ENCODE assay signal across 30 cellular contexts in genomic region chr2:15845737-15846405, GRCh38.
"Had no signal": no experiment of that assay in that cellular context is flagged by ENCODE, and none has a peak within 500 bp of the region (broad histone marks: within the 10 kb centered on the region; RNA-seq: fewer than 3 reads in every experiment).

No MANE protein-coding gene starts in this region.

- H3K9me3 ChIP-seq: gastrocnemius medialis had no signal

- H3K4me3 ChIP-seq: body of pancreas, esophagus muscularis mucosa, gastrocnemius medialis had no signal

- H3K27ac Mint-ChIP-seq: activated B cell treated with CpG ODN at 0.5 μM for 24 hours; activated CD8-positive, alpha-beta T cell treated with anti-CD3 and anti-CD28 coated beads for 36 hours; activated naive CD8-positive, alpha-beta T cell; activated T-helper 17 cell treated with anti-CD3 and anti-CD28 coated beads, Interleukin-2, amount 50 U/mL, for 72 hours; effector memory CD8-positive, alpha-beta T cell; T-helper 17 cell; T-helper 2 cell treated with Interferon-gamma antibody and Interleukin-4, amounts not matched to agents 5 μg/mL and 100 μg/mL, for 36 hours had no signal

- H3K4me1 ChIP-seq: body of pancreas, esophagus muscularis mucosa, foreskin keratinocyte, gastrocnemius medialis had no signal

- H3K27ac ChIP-seq: body of pancreas, esophagus muscularis mucosa, foreskin keratinocyte, gastrocnemius medialis, WERI-Rb-1 had no signal

- FAIRE-seq: colon had no signal

- H3K27me3 ChIP-seq: body of pancreas, esophagus muscularis mucosa, foreskin keratinocyte, gastrocnemius medialis had no signal

- H3K27me3 Mint-ChIP-seq: activated B cell treated with CpG ODN at 0.5 μM for 24 hours; activated CD8-positive, alpha-beta T cell treated with anti-CD3 and anti-CD28 coated beads for 36 hours; activated naive CD8-positive, alpha-beta T cell; activated T-helper 17 cell treated with anti-CD3 and anti-CD28 coated beads, Interleukin-2, amount 50 U/mL, for 72 hours had no signal

- ATAC-seq: activated CD4-positive, CD25-positive, alpha-beta regulatory T cell treated with anti-CD3 and anti-CD28 coated beads, Interleukin-2, amount 50 U/mL, for 24 hours; activated CD8-positive, alpha-beta T cell treated with anti-CD3 and anti-CD28 coated beads for 36 hours; activated T-cell treated with anti-CD3 and anti-CD28 coated beads, Interleukin-2, amount 50 U/mL, for 4 hours; activated T-helper 17 cell treated with anti-CD3 and anti-CD28 coated beads, Interleukin-2, amount 50 U/mL, for 72 hours; body of pancreas; effector memory CD8-positive, alpha-beta T cell; foreskin keratinocyte; gastrocnemius medialis; T-helper 17 cell had no signal

- DNase-seq: activated B cell treated with CpG ODN at 0.5 μM for 24 hours; activated CD4-positive, alpha-beta T cell treated with anti-CD3 and anti-CD28 coated beads for 48 hours; activated CD4-positive, alpha-beta T cell treated with anti-CD3 and anti-CD28 coated beads, Interleukin-2, amount 50 U/mL, for 1 hour; activated CD4-positive, alpha-beta T cell treated with anti-CD3 and anti-CD28 coated beads, Interleukin-2, amount 50 U/mL, for 48 hours; activated CD8-positive, alpha-beta memory T cell treated with anti-CD3 and anti-CD28 coated beads for 24 hours; activated CD8-positive, alpha-beta T cell treated with anti-CD3 and anti-CD28 coated beads for 36 hours; activated effector memory CD4-positive, alpha-beta T cell treated with Interleukin-2 at 50 U/mL for 16 hours; activated gamma-delta T cell treated with Interleukin-2 at 50 U/mL for 16 hours; activated naive CD4-positive, alpha-beta T cell treated with anti-CD3 and anti-CD28 coated beads, Interleukin-2, amount 50 U/mL, for 16 hours; activated naive CD4-positive, alpha-beta T cell treated with Interleukin-2 at 50 U/mL for 16 hours; activated T-cell treated with anti-CD3 and anti-CD28 coated beads, Interleukin-2, amount 50 U/mL, for 4 hours; aorta; body of pancreas; cortex of kidney; dermis blood vessel endothelial cell; effector CD4-positive, alpha-beta T cell; effector memory CD8-positive, alpha-beta T cell; erythroblast; foreskin keratinocyte; gastrocnemius medialis; T-helper 1 cell; T-helper 17 cell; T1000; WERI-Rb-1 had no signal

- H3K4me1 Mint-ChIP-seq: activated B cell treated with CpG ODN at 0.5 μM for 24 hours; activated T-helper 17 cell treated with anti-CD3 and anti-CD28 coated beads, Interleukin-2, amount 50 U/mL, for 72 hours had no signal

- H3K4me3 Mint-ChIP-seq: activated B cell treated with CpG ODN at 0.5 μM for 24 hours; activated CD8-positive, alpha-beta T cell treated with anti-CD3 and anti-CD28 coated beads for 36 hours; activated naive CD8-positive, alpha-beta T cell; activated T-cell treated with anti-CD3 and anti-CD28 coated beads, Interleukin-2, amount 50 U/mL, for 4 hours; activated T-helper 17 cell treated with anti-CD3 and anti-CD28 coated beads, Interleukin-2, amount 50 U/mL, for 72 hours; effector memory CD8-positive, alpha-beta T cell; T-helper 17 cell; T-helper 2 cell treated with Interferon-gamma antibody and Interleukin-4, amounts not matched to agents 5 μg/mL and 100 μg/mL, for 36 hours had no signal

- H3K36me3 Mint-ChIP-seq: activated naive CD8-positive, alpha-beta T cell had no signal

- H3K9me3 Mint-ChIP-seq: activated CD8-positive, alpha-beta T cell treated with anti-CD3 and anti-CD28 coated beads for 36 hours; activated T-helper 17 cell treated with anti-CD3 and anti-CD28 coated beads, Interleukin-2, amount 50 U/mL, for 72 hours; T-helper 2 cell treated with Interferon-gamma antibody and Interleukin-4, amounts not matched to agents 5 μg/mL and 100 μg/mL, for 36 hours had no signal

- H3K36me3 ChIP-seq: esophagus muscularis mucosa, gastrocnemius medialis, WERI-Rb-1 had no signal
